Comparison of ENCODE assay signal across 2 cellular contexts in genomic region chr9:96062854-96063253, GRCh38.
TF ChIP-seq lines count a peak whose summit lies in the region.

No MANE protein-coding gene starts in this region.

TF ChIP-seq in H1, 55 proteins besides CTCF, POLR2A, EP300 and RAD21 (continued from another document):
- TF ChIP-seq PHF8 (conservative IDR thresholded peaks at IDR 0.05; ENCODE audit: low read depth, low read length) (no peak), TEAD4 (IDR thresholded peaks at IDR 0.05; ENCODE audit: low read depth, low read length) (peak; percentile 53; the same call in 1 of the 2 replicates)
TF ChIP-seq in H1: peak in this region for 1.

TF ChIP-seq in WTC11, 78 proteins besides CTCF, POLR2A, EP300 and RAD21 (continued from another document):
- no peak for TF ChIP-seq ERG (CRISPR knock-in tag; IDR thresholded peaks at IDR 0.05)
TF ChIP-seq in WTC11: peak in this region for 0.
